In the genomic region with DNA sequence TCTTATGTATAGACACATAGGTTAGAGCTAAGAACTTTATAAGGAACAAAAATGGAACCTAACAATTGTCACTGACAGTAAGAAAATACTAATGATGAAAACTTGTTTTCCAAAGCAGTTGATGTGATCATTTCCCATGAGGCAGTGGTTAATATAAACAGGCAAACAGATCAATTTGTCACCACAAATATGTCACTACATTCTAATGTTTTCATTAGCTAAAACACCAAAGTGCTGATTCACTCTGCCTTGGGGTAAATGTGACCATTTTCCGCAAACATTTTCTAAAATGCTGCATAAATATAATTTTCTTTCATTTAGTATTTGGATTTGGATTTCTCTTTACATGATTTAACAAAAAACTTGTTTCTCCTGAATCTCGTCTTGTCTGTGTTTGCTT, we compare ENCODE assay signal across 22 cellular contexts.
A peak's percentile ranks its signal among the peaks of the same experiment; 100 is the strongest.
DNase-seq lines count a peak whose midpoint lies in the region; ATAC-seq, FAIRE-seq and TF ChIP-seq lines count a peak whose summit lies in the region.
"Had no signal": no experiment of that assay in that cellular context is flagged by ENCODE, and none has a peak within 500 bp of the region (broad histone marks: within the 10 kb centered on the region; RNA-seq: fewer than 3 reads in every experiment).

No MANE protein-coding gene starts in this region.

- H3K27ac Mint-ChIP-seq in endothelial cell (ENCODE audit: unreplicated experiment): no peak overlapping the region
- H3K27ac Mint-ChIP-seq: activated T-cell treated with anti-CD3 and anti-CD28 coated beads, Interleukin-2, amount 50 U/mL, for 24 hours; CD4-positive, CD25-positive, alpha-beta regulatory T cell; nephron; progenitor cell of endocrine pancreas; T-cell had no signal

- H3K36me3 Mint-ChIP-seq in endothelial cell (ENCODE audit: low read depth, unreplicated experiment): no peaks in the 10 kb centered on the region
- H3K36me3 Mint-ChIP-seq: T-cell had no signal

- FAIRE-seq in HTR-8/SVneo (lab: Jason Lieb, UNC): no peak

- H3K4me3 Mint-ChIP-seq in endothelial cell (ENCODE audit: unreplicated experiment): no peak overlapping the region
- H3K4me3 Mint-ChIP-seq: activated T-cell treated with anti-CD3 and anti-CD28 coated beads, Interleukin-2, amount 50 U/mL, for 24 hours; CD4-positive, CD25-positive, alpha-beta regulatory T cell; nephron; T-cell had no signal

- DNase-seq in ELR (ENCODE audit: low read depth) (peak; percentile 78), amniotic stem cell (lab: John Stamatoyannopoulos, UW) (peak; percentile 14), fibroblast of peridontal ligament (ENCODE audit: extremely low read depth) (peak; percentile 58), renal cortical epithelial cell (ENCODE audit: low read depth) (peak; percentile 89), GM10266 (ENCODE audit: extremely low spot score) (no peak), HTR-8/SVneo (ENCODE audit: insufficient read length, low spot score) (no peak), endothelial cell (ENCODE audit: low spot score) (no peak)
- DNase-seq: activated CD4-positive, alpha-beta T cell treated with anti-CD3 and anti-CD28 coated beads for 1 hour; activated naive CD4-positive, alpha-beta T cell; activated T-cell treated with anti-CD3 and anti-CD28 coated beads, Interleukin-2, amount 50 U/mL, for 24 hours; amygdala; CD4-positive, CD25-positive, alpha-beta regulatory T cell; GF-D8; NCI-H1092 treated with DMSO at 0.1 percent for 48 hours; NCI-H2029 treated with DMSO at 0.1 percent for 48 hours; NCI-H345; stimulated activated naive CD4-positive, alpha-beta T cell treated with Interleukin-2 at 50 U/mL for 16 hours; T-cell had no signal

- no peaks in the 10 kb centered on the region for H3K4me1 Mint-ChIP-seq in endothelial cell (ENCODE audit: unreplicated experiment)
- H3K4me1 Mint-ChIP-seq: CD4-positive, CD25-positive, alpha-beta regulatory T cell; nephron; T-cell had no signal

- TF ChIP-seq CTCF in GM10266 (IDR thresholded peaks at IDR 0.05; ENCODE audit: control insufficient read depth, insufficient read depth, low read depth, missing control alignments) (no peak), endothelial cell (IDR thresholded peaks at IDR 0.05; ENCODE audit: unreplicated experiment) (no peak)

- H3K27me3 Mint-ChIP-seq in endothelial cell (ENCODE audit: unreplicated experiment): no peaks in the 10 kb centered on the region
- H3K27me3 Mint-ChIP-seq: activated T-cell treated with anti-CD3 and anti-CD28 coated beads, Interleukin-2, amount 50 U/mL, for 24 hours; CD4-positive, CD25-positive, alpha-beta regulatory T cell; progenitor cell of endocrine pancreas; T-cell had no signal

- H3K9me3 Mint-ChIP-seq in endothelial cell (ENCODE audit: unreplicated experiment): no peaks in the 10 kb centered on the region

- ATAC-seq in GM18868 (IDR thresholded peaks at IDR 0.05; ENCODE audit: unreplicated experiment): no peak
- ATAC-seq: Right ventricle myocardium inferior, T-cell had no signal

Comparison
In these comparisons a context has a peak if more than half of its experiments do, and no peak if none do; other contexts are left out.
1. DNase-seq: peak in ELR (single experiment), amniotic stem cell (single experiment), fibroblast of peridontal ligament (single experiment) and renal cortical epithelial cell (single experiment); none in GM10266 (single experiment), HTR-8/SVneo (single experiment) and endothelial cell (single experiment).